Comparison of ENCODE assay signal across 10 cellular contexts in genomic region chr18:12819330-12819729, GRCh38.
DNase-seq lines count a peak whose midpoint lies in the region; ATAC-seq, FAIRE-seq and TF ChIP-seq lines count a peak whose summit lies in the region.
"Had no signal": no experiment of that assay in that cellular context is flagged by ENCODE, and none has a peak within 500 bp of the region (broad histone marks: within the 10 kb centered on the region; RNA-seq: fewer than 3 reads in every experiment).

No MANE protein-coding gene starts in this region.

- no peak overlapping the region for H2AK5ac ChIP-seq in trophoblast cell (ENCODE audit: low read length)

- no peaks in the 10 kb centered on the region for H3K9me3 ChIP-seq in trophoblast cell (ENCODE audit: insufficient read depth, low read depth, low read length)

- H3K27me3 Mint-ChIP-seq in activated CD8-positive, alpha-beta T cell treated with anti-CD3 and anti-CD28 coated beads, Interleukin-2, amount 10 ng/mL, durations not matched to agents 7 days and 5 days (ENCODE audit: low read depth): no peaks in the 10 kb centered on the region
- H3K27me3 Mint-ChIP-seq in endothelial cell (ENCODE audit: unreplicated experiment): no peaks in the 10 kb centered on the region
- H3K27me3 Mint-ChIP-seq: effector memory CD8-positive, alpha-beta T cell had no signal

- H3K4me1 Mint-ChIP-seq in activated CD8-positive, alpha-beta T cell treated with anti-CD3 and anti-CD28 coated beads, Interleukin-2, amount 10 ng/mL, durations not matched to agents 7 days and 5 days (ENCODE audit: low read depth): peaks cover 19% of the 10 kb centered on the region
- no peaks in the 10 kb centered on the region for H3K4me1 Mint-ChIP-seq in endothelial cell (ENCODE audit: unreplicated experiment)

- H3K4me3 Mint-ChIP-seq in activated CD8-positive, alpha-beta T cell treated with anti-CD3 and anti-CD28 coated beads, Interleukin-2, amount 10 ng/mL, durations not matched to agents 7 days and 5 days: no peak overlapping the region
- no peak overlapping the region for H3K4me3 Mint-ChIP-seq in endothelial cell (ENCODE audit: unreplicated experiment)
- H3K4me3 Mint-ChIP-seq: effector memory CD8-positive, alpha-beta T cell had no signal

- no peak overlapping the region for H3K27ac Mint-ChIP-seq in activated CD8-positive, alpha-beta T cell treated with anti-CD3 and anti-CD28 coated beads, Interleukin-2, amount 10 ng/mL, durations not matched to agents 7 days and 5 days
- H3K27ac Mint-ChIP-seq in endothelial cell (ENCODE audit: unreplicated experiment): no peak overlapping the region

- H2BK12ac ChIP-seq in trophoblast cell (ENCODE audit: low read length): no peak overlapping the region

- H4K12ac ChIP-seq in trophoblast cell (ENCODE audit: low read depth, low read length): no peak overlapping the region

- H2BK5ac ChIP-seq in trophoblast cell (ENCODE audit: low read depth, low read length, poor library complexity): no peak overlapping the region

- peaks cover 54% of the 10 kb centered on the region for H3K36me3 Mint-ChIP-seq in activated CD8-positive, alpha-beta T cell treated with anti-CD3 and anti-CD28 coated beads, Interleukin-2, amount 10 ng/mL, durations not matched to agents 7 days and 5 days (ENCODE audit: low read depth)
- peaks cover 11% of the 10 kb centered on the region for H3K36me3 Mint-ChIP-seq in endothelial cell (ENCODE audit: low read depth, unreplicated experiment)

- no peak overlapping the region for H3K4me3 ChIP-seq in trophoblast cell (ENCODE audit: low read depth, low read length)

- H3K14ac ChIP-seq in trophoblast cell (ENCODE audit: low read length): no peak overlapping the region

- peaks cover 0 to 3% of the 10 kb centered on the region in 2 experiments for H3K4me1 ChIP-seq in trophoblast cell (ENCODE audit: control insufficient read depth in 1 of 2, insufficient read depth in 2 of 2, low read length in 2 of 2)

- peak; percentile 97 for ATAC-seq in HG02981 (IDR thresholded peaks at IDR 0.05; ENCODE audit: unreplicated experiment)
- peak; percentile 69 for ATAC-seq in activated CD8-positive, alpha-beta T cell treated with anti-CD3 and anti-CD28 coated beads, Interleukin-2, amount 10 ng/mL, durations not matched to agents 7 days and 5 days
- ATAC-seq: effector memory CD8-positive, alpha-beta T cell had no signal

- H4K8ac ChIP-seq in trophoblast cell (ENCODE audit: low read depth, low read length): no peak overlapping the region

- no peak overlapping the region for H3K27ac ChIP-seq in trophoblast cell (ENCODE audit: low read depth, low read length)

- H3K9me3 Mint-ChIP-seq in activated CD8-positive, alpha-beta T cell treated with anti-CD3 and anti-CD28 coated beads, Interleukin-2, amount 10 ng/mL, durations not matched to agents 7 days and 5 days (ENCODE audit: insufficient read depth): no peaks in the 10 kb centered on the region
- H3K9me3 Mint-ChIP-seq in endothelial cell (ENCODE audit: unreplicated experiment): no peaks in the 10 kb centered on the region
- H3K9me3 Mint-ChIP-seq: effector memory CD8-positive, alpha-beta T cell had no signal

- no peaks in the 10 kb centered on the region for H3K79me1 ChIP-seq in trophoblast cell (ENCODE audit: low read length)

- no peaks in the 10 kb centered on the region for H3K27me3 ChIP-seq in trophoblast cell (ENCODE audit: insufficient read depth, low read length)

- no peak overlapping the region for H3K18ac ChIP-seq in trophoblast cell (ENCODE audit: low read length)

- H3K23ac ChIP-seq in trophoblast cell (ENCODE audit: low read length): no peak overlapping the region

- WGBS in trophoblast cell (ENCODE audit: extremely low coverage, insufficient coverage, insufficient read length): no CpG with 5 or more reads among the region's 3 CpGs

- H4K91ac ChIP-seq in trophoblast cell (ENCODE audit: low read depth, low read length): no peak overlapping the region

- no peak overlapping the region for H3K4me2 ChIP-seq in trophoblast cell (ENCODE audit: low read length)

- peak; percentile 32 for DNase-seq in GM12891 (ENCODE audit: insufficient read length, low spot score)
- DNase-seq in GM19239 (ENCODE audit: insufficient read length, low spot score): peak; percentile 21
- no peak for DNase-seq in activated CD8-positive, alpha-beta T cell treated with anti-CD3 and anti-CD28 coated beads, Interleukin-2, amount 10 ng/mL, durations not matched to agents 7 days and 5 days
- no peak for DNase-seq in endothelial cell (ENCODE audit: low spot score)
- no peak for DNase-seq in RCC 7860 (ENCODE audit: low spot score)
- no peak for DNase-seq in NCI-H69 (lab: John Stamatoyannopoulos, UW)
- DNase-seq in trophoblast cell: no peak
- DNase-seq: effector memory CD8-positive, alpha-beta T cell; NCI-H510A had no signal

- CTCF ChIA-PET in activated CD8-positive, alpha-beta T cell treated with anti-CD3 and anti-CD28 coated beads, Interleukin-2, amount 10 ng/mL, durations not matched to agents 7 days and 5 days (lab: Charles Lee): interaction anchor here (0.6 kb wide), 1 partner anchor 70 kb away, joined by 3 read pairs; no protein-coding TSS in a partner anchor

- no peak overlapping the region for H3K4ac ChIP-seq in trophoblast cell (ENCODE audit: low read depth, low read length)

- TF ChIP-seq POLR2A in GM12891 (IDR thresholded peaks at IDR 0.05; ENCODE audit: low read depth, low read length): no peak

- H3K36me3 ChIP-seq in trophoblast cell (ENCODE audit: control insufficient read depth in 1 of 2, insufficient read depth in 2 of 2, low read length in 2 of 2): peaks cover 8 to 9% of the 10 kb centered on the region in 2 experiments

- no peak overlapping the region for H2AFZ ChIP-seq in trophoblast cell (ENCODE audit: insufficient read depth, low read length, poor library complexity)

- H3K79me2 ChIP-seq in trophoblast cell (ENCODE audit: control insufficient read depth, insufficient read depth, low read length, poor library complexity): no peaks in the 10 kb centered on the region

- no peak overlapping the region for H2BK120ac ChIP-seq in trophoblast cell (ENCODE audit: insufficient read depth, low read length, poor library complexity)

- FAIRE-seq in GM12891 (lab: Jason Lieb, UNC) (peak; percentile 71), GM19239 (lab: Jason Lieb, UNC) (peak; percentile 94), RCC 7860 (lab: Jason Lieb, UNC) (no peak)

- TF ChIP-seq CTCF in endothelial cell (IDR thresholded peaks at IDR 0.05; ENCODE audit: unreplicated experiment): no peak

- POLR2A ChIA-PET in activated CD8-positive, alpha-beta T cell treated with anti-CD3 and anti-CD28 coated beads, Interleukin-2, amount 10 ng/mL, durations not matched to agents 7 days and 5 days (lab: Charles Lee): no interaction called here

- H3K9ac ChIP-seq in trophoblast cell (ENCODE audit: low read length): no peak overlapping the region

TF ChIP-seq in GM12891, 5 proteins besides CTCF, POLR2A, EP300 and RAD21:
- no peak for TF ChIP-seq TAF1 (IDR thresholded peaks at IDR 0.05; ENCODE audit: low read depth, low read length)
- no peak for TF ChIP-seq SPI1 (IDR thresholded peaks at IDR 0.05; ENCODE audit: low read depth, low read length)
- TF ChIP-seq PAX5 (IDR thresholded peaks at IDR 0.05; ENCODE audit: insufficient read depth, low read length, severe bottlenecking): no peak
- TF ChIP-seq POU2F2 (IDR thresholded peaks at IDR 0.05; ENCODE audit: low read depth, low read length): no peak
- no peak for TF ChIP-seq POLR2AphosphoS5 (IDR thresholded peaks at IDR 0.05; ENCODE audit: low read depth, low read length)

Comparison
In these comparisons a context has a peak if more than half of its experiments do, and no peak if none do; other contexts are left out.
1. DNase-seq: peak in GM12891 (single experiment) and GM19239 (single experiment); none in activated CD8-positive, alpha-beta T cell treated with anti-CD3 and anti-CD28 coated beads, Interleukin-2, amount 10 ng/mL, durations not matched to agents 7 days and 5 days (single experiment), endothelial cell (single experiment), RCC 7860 (single experiment), NCI-H69 (single experiment) and trophoblast cell (0 of 2).